In the genomic region with DNA sequence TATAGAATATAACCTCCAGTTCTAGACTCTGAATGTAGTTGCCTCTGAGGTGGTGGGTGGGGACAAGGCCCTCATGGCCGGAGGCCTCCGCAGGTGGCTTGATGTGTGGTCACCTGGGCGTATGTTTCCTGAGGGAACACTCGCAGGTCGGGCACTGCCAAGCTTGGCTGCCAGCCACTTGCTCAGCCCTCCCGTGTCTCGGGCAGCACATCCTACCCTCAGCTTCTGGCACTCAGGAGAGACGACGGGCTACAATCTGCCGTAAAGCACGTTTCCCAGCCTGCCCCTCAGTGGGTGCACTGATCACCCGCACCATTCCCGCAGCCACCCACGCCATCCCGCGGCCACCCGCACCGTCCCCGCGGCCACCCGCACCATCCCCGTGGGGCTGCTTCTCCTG, we compare ENCODE assay signal across 26 cellular contexts.
"Had no signal": no experiment of that assay in that cellular context is flagged by ENCODE, and none has a peak within 500 bp of the region (broad histone marks: within the 10 kb centered on the region; RNA-seq: fewer than 3 reads in every experiment).

No MANE protein-coding gene starts in this region.

- H3K27ac ChIP-seq: adrenal gland, ascending aorta, brain microvascular endothelial cell, colonic mucosa, pancreas, prostate gland, thyroid gland, upper lobe of left lung, vagina had no signal

- DNase-seq: activated CD4-positive, alpha-beta T cell treated with anti-CD3 and anti-CD28 coated beads for 36 hours; activated CD4-positive, CD25-positive, alpha-beta regulatory T cell; activated CD8-positive, alpha-beta memory T cell treated with anti-CD3 and anti-CD28 coated beads, Interleukin-2, amount 10 ng/mL, durations not matched to agents 7 days and 5 days; activated CD8-positive, alpha-beta T cell treated with anti-CD3 and anti-CD28 coated beads, Interleukin-2, amount 10 ng/mL, durations not matched to agents 7 days and 5 days; activated effector memory CD4-positive, alpha-beta T cell treated with Interleukin-2 at 50 U/mL for 16 hours; activated naive CD4-positive, alpha-beta T cell treated with Interleukin-2 at 50 U/mL for 16 hours; activated T-cell treated with anti-CD3 and anti-CD28 coated beads for 4 hours; adrenal gland; brain microvascular endothelial cell; colonic mucosa; effector CD8-positive, alpha-beta T cell; naive B cell; nephron progenitor cell; pancreas; retina; stimulated activated CD4-positive, alpha-beta T cell treated with anti-CD3 and anti-CD28 coated beads, Interleukin-15, amount 100 ng/mL, for 24 hours; stimulated activated CD4-positive, alpha-beta T cell treated with anti-CD3 and anti-CD28 coated beads, Interleukin-2, amount 100 ng/mL, for 24 hours; stimulated activated naive B cell treated with anti-CD40 and anti-IgM and Interleukin-4, amounts not matched to agents 10 μg/mL and 1 μg/mL and 100 μg/mL, for 72 hours; stomach; thyroid gland had no signal

- ATAC-seq: activated CD4-positive, alpha-beta T cell treated with anti-CD3 and anti-CD28 coated beads for 36 hours; activated CD8-positive, alpha-beta memory T cell treated with anti-CD3 and anti-CD28 coated beads, Interleukin-2, amount 10 ng/mL, durations not matched to agents 7 days and 5 days; activated CD8-positive, alpha-beta T cell treated with anti-CD3 and anti-CD28 coated beads, Interleukin-2, amount 10 ng/mL, durations not matched to agents 7 days and 5 days; pancreas; stimulated activated naive B cell treated with anti-CD40 and anti-IgM and Interleukin-4, amounts not matched to agents 10 μg/mL and 1 μg/mL and 100 μg/mL, for 72 hours had no signal

- FAIRE-seq: frontal cortex, islet of Langerhans, pancreas had no signal

- H3K27me3 ChIP-seq: adrenal gland, ascending aorta, brain microvascular endothelial cell, colonic mucosa, pancreas, stomach, thyroid gland, upper lobe of left lung, vagina had no signal

- H3K9me3 ChIP-seq: adrenal gland, ascending aorta, colonic mucosa, pancreas, prostate gland, stomach, thyroid gland, upper lobe of left lung, vagina had no signal

- H3K4me3 ChIP-seq: adrenal gland, ascending aorta, colonic mucosa, pancreas, prostate gland, stomach, thyroid gland, upper lobe of left lung, vagina had no signal

- H3K4me1 ChIP-seq: ascending aorta, colonic mucosa, pancreas, prostate gland, thyroid gland, upper lobe of left lung, vagina had no signal

- H3K36me3 ChIP-seq: adrenal gland, colonic mucosa, pancreas, prostate gland had no signal
